Comparison of ENCODE assay signal across 8 cellular contexts in genomic region chr4:173318648-173319211, GRCh38. TPM values are rescaled to one million over a fixed set of nuclear protein-coding genes. Genes with fewer than 3 reads are reported as not detected.
DNase-seq lines count a peak whose midpoint lies in the region; ATAC-seq and TF ChIP-seq lines count a peak whose summit lies in the region.

No MANE protein-coding gene starts in this region.

- H3K27ac Mint-ChIP-seq in GM23338 = peak overlapping the region; percentile 28; the same call in 1 of the 2 replicates
- H3K27ac Mint-ChIP-seq in neural progenitor cell = no peak overlapping the region
- H3K27ac Mint-ChIP-seq in activated CD4-positive, alpha-beta memory T cell treated with anti-CD3 and anti-CD28 coated beads for 36 hours = no peak overlapping the region

- no peak overlapping the region for H3K9ac ChIP-seq in neural progenitor cell

- POLR2A ChIA-PET in activated CD4-positive, alpha-beta memory T cell treated with anti-CD3 and anti-CD28 coated beads for 36 hours (lab: Charles Lee) = interaction anchor here (0.8 kb wide), 1 partner anchor 16 kb away, joined by 3 read pairs; the partner anchor contains the start of gene HMGB2

- H3K9me2 ChIP-seq in GM23338 (ENCODE audit: insufficient read depth) = no peaks in the 10 kb centered on the region

- in situ Hi-C loops in Caki2 (cut with HindIII; ENCODE audit: low pct_unique_long_range_greater_than_20kb, low sequenced_read_pairs) = no loop called here

- DNase-seq in Caki2 (ENCODE audit: low read depth) = peak; percentile 22
- peak; percentile 35 for DNase-seq in GM23338 (ENCODE audit: low spot score)
- peak; percentile 53 for DNase-seq in NOMO-1 treated with DMSO at 0.1 percent for 48 hours (lab: John Stamatoyannopoulos, UW; ENCODE audit: unreplicated experiment)
- peak; percentile 72 for DNase-seq in epithelial cell of esophagus (ENCODE audit: low read depth)
- no peak for DNase-seq in neural progenitor cell (ENCODE audit: low spot score)
- no peak for DNase-seq in stimulated activated CD8-positive, alpha-beta memory T cell treated with anti-CD3 and anti-CD28 coated beads, Interleukin-4, amount 100 ng/mL, for 48 hours
- DNase-seq in activated CD4-positive, alpha-beta memory T cell treated with anti-CD3 and anti-CD28 coated beads for 36 hours = no peak

- H3K4me3 ChIP-seq in GM23338 (peak overlapping the region; percentile 17; the same call in 1 of the 2 replicates), epithelial cell of esophagus (ENCODE audit: low read length) (no peak overlapping the region), neural progenitor cell (no peak overlapping the region)

- H3K27me3 ChIP-seq in GM23338 (ENCODE audit: insufficient read depth) = no peaks in the 10 kb centered on the region
- no peaks in the 10 kb centered on the region for H3K27me3 ChIP-seq in neural progenitor cell

- H3K4me3 Mint-ChIP-seq in GM23338 (no peak overlapping the region), neural progenitor cell (no peak overlapping the region)
- no peak overlapping the region for H3K4me3 Mint-ChIP-seq in activated CD4-positive, alpha-beta memory T cell treated with anti-CD3 and anti-CD28 coated beads for 36 hours

- no peak for ATAC-seq in GM23338
- no peak for ATAC-seq in HG03045 (IDR thresholded peaks at IDR 0.05; ENCODE audit: unreplicated experiment)

- H3K79me2 ChIP-seq in GM23338 (replicated peaks; ENCODE audit: insufficient read depth) (no peaks in the 10 kb centered on the region), neural progenitor cell (ENCODE audit: low read depth) (no peaks in the 10 kb centered on the region)

- CTCF ChIA-PET in activated CD4-positive, alpha-beta memory T cell treated with anti-CD3 and anti-CD28 coated beads for 36 hours (lab: Charles Lee) = interaction anchor here (0.7 to 7.4 kb wide), 21 partner anchors 8 to 848 kb away, joined by 3 to 150 read pairs (median 4); partner anchors contain the start of gene SAP30

- H3K27ac ChIP-seq in GM23338 (ENCODE audit: low read depth) = 0 out of 2 replicates have a peak overlapping the region, but pooled peaks have one; percentile 26
- no peak overlapping the region for H3K27ac ChIP-seq in neural progenitor cell

- no peaks in the 10 kb centered on the region for H3F3A ChIP-seq in GM23338 (replicated peaks; ENCODE audit: low read depth)
- no peaks in the 10 kb centered on the region for H3F3A ChIP-seq in neural progenitor cell (ENCODE audit: low read depth)

- TF ChIP-seq CTCF in GM23338 (conservative IDR thresholded peaks at IDR 0.05; ENCODE audit: low read depth in 2 of 2) = no peak; a peak in 1 of 4 replicates
- TF ChIP-seq CTCF in epithelial cell of esophagus (IDR thresholded peaks at IDR 0.05; ENCODE audit: insufficient read depth, low read depth, low read length, missing control alignments) = peak; percentile 16
- TF ChIP-seq CTCF in neural progenitor cell (IDR thresholded peaks at IDR 0.05) = peak; percentile 36

- H4K20me1 ChIP-seq in GM23338 (replicated peaks; ENCODE audit: insufficient read depth) (no peaks in the 10 kb centered on the region), neural progenitor cell (ENCODE audit: low read depth) (no peaks in the 10 kb centered on the region)

- H2AFZ ChIP-seq in GM23338 (no peak overlapping the region), neural progenitor cell (replicated peaks) (no peak overlapping the region)

- peaks cover 2% of the 10 kb centered on the region for H3K27me3 Mint-ChIP-seq in GM23338 (ENCODE audit: insufficient read depth, low read depth, poor library complexity)
- H3K27me3 Mint-ChIP-seq in neural progenitor cell (ENCODE audit: insufficient read depth, low read depth) = no peaks in the 10 kb centered on the region
- H3K27me3 Mint-ChIP-seq in activated CD4-positive, alpha-beta memory T cell treated with anti-CD3 and anti-CD28 coated beads for 36 hours = no peaks in the 10 kb centered on the region

- intact Hi-C loops in activated CD4-positive, alpha-beta memory T cell treated with anti-CD3 and anti-CD28 coated beads for 36 hours (cut with micrococcal nuclease) = loop anchor here (1.0 to 5.0 kb wide), 7 partner anchors 16 to 839 kb away; partner anchors contain the start of genes HMGB2 and SAP30

- H3K4me1 Mint-ChIP-seq in GM23338 (peaks cover 25% of the 10 kb centered on the region; the same call in 2 of the 3 replicates), neural progenitor cell (peaks cover 5% of the 10 kb centered on the region)
- H3K4me1 Mint-ChIP-seq in activated CD4-positive, alpha-beta memory T cell treated with anti-CD3 and anti-CD28 coated beads for 36 hours (ENCODE audit: low read depth) = peaks cover 12% of the 10 kb centered on the region

- H3K4me2 ChIP-seq in GM23338 = peak overlapping the region; percentile 48
- no peak overlapping the region for H3K4me2 ChIP-seq in neural progenitor cell

- H3K36me3 ChIP-seq in GM23338 (ENCODE audit: insufficient read depth) (no peaks in the 10 kb centered on the region; the same call in 1 of the 2 replicates), neural progenitor cell (no peaks in the 10 kb centered on the region)

- no peaks in the 10 kb centered on the region for H3K9me3 ChIP-seq in neural progenitor cell (ENCODE audit: low read depth)

- H3K4me1 ChIP-seq in GM23338 (ENCODE audit: insufficient read depth) (peaks cover 22% of the 10 kb centered on the region), neural progenitor cell (no peaks in the 10 kb centered on the region)

- H3K36me3 Mint-ChIP-seq in GM23338 (ENCODE audit: low read depth) = peaks cover 21% of the 10 kb centered on the region; the same call in 2 of the 3 replicates
- peaks cover 2% of the 10 kb centered on the region for H3K36me3 Mint-ChIP-seq in neural progenitor cell
- H3K36me3 Mint-ChIP-seq in activated CD4-positive, alpha-beta memory T cell treated with anti-CD3 and anti-CD28 coated beads for 36 hours = peaks cover 11% of the 10 kb centered on the region

- H3K9me3 Mint-ChIP-seq in GM23338 (no peaks in the 10 kb centered on the region), neural progenitor cell (no peaks in the 10 kb centered on the region)
- H3K9me3 Mint-ChIP-seq in activated CD4-positive, alpha-beta memory T cell treated with anti-CD3 and anti-CD28 coated beads for 36 hours = no peaks in the 10 kb centered on the region

TF ChIP-seq in GM23338, 12 proteins besides CTCF, POLR2A, EP300 and RAD21:
- no peak for TF ChIP-seq POLR2AphosphoS5 (IDR thresholded peaks at IDR 0.05; ENCODE audit: low read depth)
- TF ChIP-seq EZH2phosphoT487 (IDR thresholded peaks at IDR 0.05; ENCODE audit: unreplicated experiment) = no peak
- no peak for TF ChIP-seq ZNF114 (CRISPR knock-in tag; IDR thresholded peaks at IDR 0.05)
- peak; percentile 55; the same call in 1 of the 2 replicates for TF ChIP-seq NANOG (IDR thresholded peaks at IDR 0.05; ENCODE audit: borderline replicate concordance)

RNA-seq across cellular contexts. Expression of gene HMGB2, which starts 15.4 kb away (rescaled TPM):
- 196 and 317 TPM in 2 replicates for total RNA-seq in Caki2 (2014; rRNA removed; shearing (Covaris generic); ENCODE audit: low replicate concordance)
- total RNA-seq in GM23338 (2014; rRNA removed; shearing (Covaris generic)) = 103 and 109 TPM in 2 replicates
- 519 and 593 TPM in 2 replicates for polyA plus RNA-seq in GM23338 (2016; fragmentation: Nextera tagmentation; extraction: Ambion mirVana)
- total RNA-seq in neural progenitor cell (ENCODE audit: low replicate concordance) = 655 and 1,033 TPM in 2 replicates
- total RNA-seq in activated CD4-positive, alpha-beta memory T cell treated with anti-CD3 and anti-CD28 coated beads for 36 hours = 100 to 1,000 TPM; 610 to 614 TPM

RNA-seq across cellular contexts. Expression of gene SAP30, which starts 52.0 kb away (rescaled TPM):
- 42.6 and 68.0 TPM in 2 replicates for total RNA-seq in Caki2 (2014; rRNA removed; shearing (Covaris generic); ENCODE audit: low replicate concordance)
- 16.5 and 18.1 TPM in 2 replicates for total RNA-seq in GM23338 (2014; rRNA removed; shearing (Covaris generic))
- polyA plus RNA-seq in GM23338 (2016; fragmentation: Nextera tagmentation; extraction: Ambion mirVana) = 9.3 and 24.8 TPM in 2 replicates
- total RNA-seq in neural progenitor cell (ENCODE audit: low replicate concordance) = 36.7 and 63.5 TPM in 2 replicates
- total RNA-seq in activated CD4-positive, alpha-beta memory T cell treated with anti-CD3 and anti-CD28 coated beads for 36 hours = 10 to 100 TPM; 26.1 to 26.5 TPM

Comparison
In these comparisons a context has a peak if more than half of its experiments do, and no peak if none do; other contexts are left out.
1. DNase-seq: peak in Caki2 (single experiment), GM23338 (single experiment), NOMO-1 treated with DMSO at 0.1 percent for 48 hours (single experiment) and epithelial cell of esophagus (single experiment); none in neural progenitor cell (single experiment), stimulated activated CD8-positive, alpha-beta memory T cell treated with anti-CD3 and anti-CD28 coated beads, Interleukin-4, amount 100 ng/mL, for 48 hours (single experiment) and activated CD4-positive, alpha-beta memory T cell treated with anti-CD3 and anti-CD28 coated beads for 36 hours (single experiment).
2. CTCF ChIP-seq: peak in epithelial cell of esophagus (single experiment) and neural progenitor cell (single experiment); none in GM23338 (0 of 2).